ENCODE assay signal across 15 cellular contexts in genomic region chr2:105141099-105141614, GRCh38.
DNase-seq lines count a peak whose midpoint lies in the region; ATAC-seq and TF ChIP-seq lines count a peak whose summit lies in the region.
"Had no signal": no experiment of that assay in that cellular context is flagged by ENCODE, and none has a peak within 500 bp of the region (broad histone marks: within the 10 kb centered on the region; RNA-seq: fewer than 3 reads in every experiment).

No MANE protein-coding gene starts in this region.

- H2AFZ ChIP-seq in PC-3 (ENCODE audit: low read length), result no peak overlapping the region

- no peak overlapping the region for H3K4me3 ChIP-seq in PC-3 (ENCODE audit: low read length)
- no peak overlapping the region for H3K4me3 ChIP-seq in spleen
- H3K4me3 ChIP-seq: A549 had no signal

- TF ChIP-seq CTCF in PC-3 (conservative IDR thresholded peaks at IDR 0.05; ENCODE audit: low read depth, low read length), result no peak
- TF ChIP-seq CTCF in type B pancreatic cell (conservative IDR thresholded peaks at IDR 0.05), result no peak
- no peak for TF ChIP-seq CTCF in spleen (IDR thresholded peaks at IDR 0.05 in 8 of 11, conservative IDR thresholded peaks at IDR 0.05 in 3 of 11)

- H3K27me3 ChIP-seq in PC-3 (ENCODE audit: low read length) (peaks cover 83% of the 10 kb centered on the region), spleen (replicated peaks in 1 of 7) (peaks cover 0 to 50% (median 18%) of the 10 kb centered on the region in 7 donors)

- H3K9me2 ChIP-seq in PC-3 (replicated peaks; ENCODE audit: low read length), result no peaks in the 10 kb centered on the region

- intact Hi-C loops in PC-3 (cut with micrococcal nuclease) (no loop called here), spleen (cut with DNase I; ENCODE audit: low total_unique reads) (no loop called here)

- H3K9ac ChIP-seq in PC-3 (ENCODE audit: low read length), result no peak overlapping the region

- H3K27ac Mint-ChIP-seq in activated naive CD8-positive, alpha-beta T cell, result no peak overlapping the region
- H3K27ac Mint-ChIP-seq in activated naive CD8-positive, alpha-beta T cell treated with anti-CD3 and anti-CD28 coated beads for 36 hours, result no peak overlapping the region
- no peak overlapping the region for H3K27ac Mint-ChIP-seq in type B pancreatic cell
- H3K27ac Mint-ChIP-seq: CD14-positive monocyte had no signal

- BruUV-seq in PC-3 (replicated peaks; lab: Mats Ljungman, UMichigan), result no TSS peak

- POLR2A ChIA-PET in PC-3 (lab: Charles Lee; ENCODE audit: unreplicated experiment), result no interaction called here

- no peaks in the 10 kb centered on the region for H4K20me1 ChIP-seq in PC-3 (ENCODE audit: low read length)

- ATAC-seq in PC-3, result no peak
- no peak for ATAC-seq in GM18867 (IDR thresholded peaks at IDR 0.05; ENCODE audit: unreplicated experiment)
- ATAC-seq: HCT116 had no signal

- no peaks in the 10 kb centered on the region for H3K9me3 ChIP-seq in PC-3 (ENCODE audit: low read length)
- no peaks in the 10 kb centered on the region for H3K9me3 ChIP-seq in spleen
- H3K9me3 ChIP-seq: A549 had no signal

- no peaks in the 10 kb centered on the region for H3F3A ChIP-seq in PC-3 (ENCODE audit: low read length, unreplicated experiment)

- H3K79me2 ChIP-seq in PC-3 (ENCODE audit: low read length), result no peaks in the 10 kb centered on the region

- no peak for DNase-seq in activated naive CD8-positive, alpha-beta T cell treated with anti-CD3 and anti-CD28 coated beads for 36 hours
- DNase-seq in PC-3, result peak; percentile 31
- peak; percentile 54 for DNase-seq in kidney tubule cell (ENCODE audit: low spot score)
- DNase-seq in type B pancreatic cell (ENCODE audit: extremely low spot score, unreplicated experiment), result no peak
- no peak for DNase-seq in NCI-H2227 treated with DMSO at 0.1 percent for 48 hours (lab: John Stamatoyannopoulos, UW)
- no peak for DNase-seq in spleen
- DNase-seq: Calu3, NCI-H1092, NCI-H446 treated with DMSO at 0.1 percent for 48 hours, SHP77 treated with DMSO at 0.1 percent for 48 hours had no signal

- no peaks in the 10 kb centered on the region for H3K36me3 Mint-ChIP-seq in activated naive CD8-positive, alpha-beta T cell
- H3K36me3 Mint-ChIP-seq in activated naive CD8-positive, alpha-beta T cell treated with anti-CD3 and anti-CD28 coated beads for 36 hours, result no peaks in the 10 kb centered on the region
- H3K36me3 Mint-ChIP-seq in type B pancreatic cell, result no peaks in the 10 kb centered on the region

- peaks cover 13% of the 10 kb centered on the region for H3K27me3 Mint-ChIP-seq in activated naive CD8-positive, alpha-beta T cell
- H3K27me3 Mint-ChIP-seq in activated naive CD8-positive, alpha-beta T cell treated with anti-CD3 and anti-CD28 coated beads for 36 hours, result peaks cover 43% of the 10 kb centered on the region
- peaks cover 17% of the 10 kb centered on the region for H3K27me3 Mint-ChIP-seq in type B pancreatic cell

- H3K36me3 ChIP-seq in PC-3 (ENCODE audit: low read depth, low read length) (no peaks in the 10 kb centered on the region), spleen (no peaks in the 10 kb centered on the region)

- no peak overlapping the region for H3K4me2 ChIP-seq in PC-3 (ENCODE audit: low read length)
- H3K4me2 ChIP-seq: A549 had no signal

- peak overlapping the region; percentile 30 for H3K4me3 Mint-ChIP-seq in activated naive CD8-positive, alpha-beta T cell
- H3K4me3 Mint-ChIP-seq in activated naive CD8-positive, alpha-beta T cell treated with anti-CD3 and anti-CD28 coated beads for 36 hours, result no peak overlapping the region
- peak overlapping the region; percentile 65 for H3K4me3 Mint-ChIP-seq in type B pancreatic cell

- H3K4me1 ChIP-seq in PC-3 (ENCODE audit: insufficient read depth, low read length), result no peaks in the 10 kb centered on the region
- peaks cover 0 to 22% (median 13%) of the 10 kb centered on the region in 6 donors for H3K4me1 ChIP-seq in spleen
- H3K4me1 ChIP-seq: A549 had no signal

- H3K27ac ChIP-seq in PC-3 (ENCODE audit: low read length) (no peak overlapping the region), spleen (no peak overlapping the region)
- H3K27ac ChIP-seq: A549 had no signal

- no peaks in the 10 kb centered on the region for H3K9me3 Mint-ChIP-seq in activated naive CD8-positive, alpha-beta T cell (ENCODE audit: low read depth)
- H3K9me3 Mint-ChIP-seq in activated naive CD8-positive, alpha-beta T cell treated with anti-CD3 and anti-CD28 coated beads for 36 hours, result no peaks in the 10 kb centered on the region
- H3K9me3 Mint-ChIP-seq in type B pancreatic cell, result no peaks in the 10 kb centered on the region

- CTCF ChIA-PET in PC-3 (lab: Charles Lee), result no interaction called here

- 59 to 71% (median 66%) methylated on average over 4 of the region's 4 CpGs for WGBS in spleen, 5 donors

- no peak for TF ChIP-seq POLR2A in spleen (IDR thresholded peaks at IDR 0.05)

- peaks cover 8% of the 10 kb centered on the region for H3K4me1 Mint-ChIP-seq in activated naive CD8-positive, alpha-beta T cell (ENCODE audit: low read depth)
- peaks cover 7% of the 10 kb centered on the region for H3K4me1 Mint-ChIP-seq in activated naive CD8-positive, alpha-beta T cell treated with anti-CD3 and anti-CD28 coated beads for 36 hours
- peaks cover 7% of the 10 kb centered on the region for H3K4me1 Mint-ChIP-seq in type B pancreatic cell (ENCODE audit: unreplicated experiment)

Comparison
In these comparisons a context has a peak if more than half of its experiments do, and no peak if none do; other contexts are left out.
1. DNase-seq: peak in PC-3 (single experiment) and kidney tubule cell (single experiment); none in activated naive CD8-positive, alpha-beta T cell treated with anti-CD3 and anti-CD28 coated beads for 36 hours (single experiment), type B pancreatic cell (single experiment), NCI-H2227 treated with DMSO at 0.1 percent for 48 hours (single experiment) and spleen (single experiment).